Comparison of ENCODE assay signal across 19 cellular contexts in genomic region chr3:47571391-47572165, GRCh38. TPM values are rescaled to one million over a fixed set of nuclear protein-coding genes. Genes with fewer than 3 reads are reported as not detected.
DNase-seq lines count a peak whose midpoint lies in the region; ATAC-seq and TF ChIP-seq lines count a peak whose summit lies in the region.
"Had no signal": no experiment of that assay in that cellular context is flagged by ENCODE, and none has a peak within 500 bp of the region (broad histone marks: within the 10 kb centered on the region; RNA-seq: fewer than 3 reads in every experiment).

No MANE protein-coding gene starts in this region.

- H3K4me1 Mint-ChIP-seq in glutamatergic neuron (ENCODE audit: low read depth, unreplicated experiment): peaks cover 22% of the 10 kb centered on the region
- H3K4me1 Mint-ChIP-seq: activated CD4-positive, alpha-beta T cell treated with anti-CD3 and anti-CD28 coated beads for 36 hours; central memory CD8-positive, alpha-beta T cell had no signal

- H3K4me3 Mint-ChIP-seq in glutamatergic neuron (ENCODE audit: unreplicated experiment): no peak overlapping the region
- H3K4me3 Mint-ChIP-seq: activated CD4-positive, alpha-beta T cell treated with anti-CD3 and anti-CD28 coated beads for 36 hours; central memory CD8-positive, alpha-beta T cell; H9 had no signal

- no peaks in the 10 kb centered on the region for H3K4me1 ChIP-seq in foreskin keratinocyte
- H3K4me1 ChIP-seq: adrenal gland, gastrocnemius medialis had no signal

- H3K27me3 ChIP-seq in foreskin keratinocyte: peaks cover 43% of the 10 kb centered on the region
- H3K27me3 ChIP-seq: adrenal gland, gastrocnemius medialis, ovary had no signal

- peaks cover 6% of the 10 kb centered on the region for H3K9me3 Mint-ChIP-seq in glutamatergic neuron (ENCODE audit: unreplicated experiment)
- H3K9me3 Mint-ChIP-seq: central memory CD8-positive, alpha-beta T cell; H9 had no signal

- H3K36me3 Mint-ChIP-seq in glutamatergic neuron (ENCODE audit: unreplicated experiment): no peaks in the 10 kb centered on the region

- no peak for TF ChIP-seq CTCF in HFF-Myc (IDR thresholded peaks at IDR 0.05; ENCODE audit: low read depth, low read length, missing control alignments)
- no peak for TF ChIP-seq CTCF in glutamatergic neuron (IDR thresholded peaks at IDR 0.05; ENCODE audit: partially characterized antibody, unreplicated experiment)
- no peak for TF ChIP-seq CTCF in omental fat pad (IDR thresholded peaks at IDR 0.05)
- TF ChIP-seq CTCF in foreskin keratinocyte (conservative IDR thresholded peaks at IDR 0.05): no peak

- no peak overlapping the region for H3K27ac ChIP-seq in foreskin keratinocyte
- H3K27ac ChIP-seq: adrenal gland, gastrocnemius medialis, ovary had no signal

- ATAC-seq in omental fat pad (ENCODE audit: low FRiP score) (peak; percentile 10), HG03175 (IDR thresholded peaks at IDR 0.05; ENCODE audit: unreplicated experiment) (no peak), GM18502 (IDR thresholded peaks at IDR 0.05; ENCODE audit: poor library complexity, unreplicated experiment) (no peak), foreskin keratinocyte (no peak)
- ATAC-seq: activated CD4-positive, alpha-beta T cell treated with anti-CD3 and anti-CD28 coated beads for 36 hours; gastrocnemius medialis; left ventricle myocardium superior had no signal

- no peak overlapping the region for H3K4me3 ChIP-seq in HFF-Myc (replicated peaks; ENCODE audit: low read depth, low read length)
- H3K4me3 ChIP-seq: adrenal gland, gastrocnemius medialis, ovary had no signal

- peak overlapping the region; percentile 60 for H3K27ac Mint-ChIP-seq in glutamatergic neuron (ENCODE audit: unreplicated experiment)
- H3K27ac Mint-ChIP-seq: activated CD4-positive, alpha-beta T cell treated with anti-CD3 and anti-CD28 coated beads for 36 hours; H9 had no signal

- DNase-seq in HFF-Myc (ENCODE audit: extremely low read depth, low read depth) (peak; percentile 7), amygdala (lab: John Stamatoyannopoulos, UW) (peak in 39 of 56 donors; percentile 3 to 75 (median 32)), glutamatergic neuron (peak; percentile 69), omental fat pad (ENCODE audit: low spot score) (no peak), T1000 (lab: John Stamatoyannopoulos, UW) (no peak), foreskin keratinocyte (no peak)
- DNase-seq: activated CD4-positive, alpha-beta T cell treated with anti-CD3 and anti-CD28 coated beads for 36 hours; adrenal gland; gastrocnemius medialis; GDM1; H9; left ventricle myocardium superior; MV-4-11; NCI-H2081; ovary; stimulated activated CD4-positive, alpha-beta T cell treated with anti-CD3 and anti-CD28 coated beads, Interleukin-2, amount 100 ng/mL, for 48 hours had no signal

- peaks cover 2% of the 10 kb centered on the region for H3K27me3 Mint-ChIP-seq in glutamatergic neuron (ENCODE audit: unreplicated experiment)

RNA-seq across cellular contexts. Expression of gene CSPG5, which starts 7.1 kb away (rescaled TPM):
- total RNA-seq in glutamatergic neuron (ENCODE audit: unreplicated experiment): 0.76 TPM
- 1 to 10 TPM in 3 of 4 donors, under 1 TPM in 1; 0.47 to 4.7 (median 1.2) TPM for total RNA-seq in omental fat pad
- total RNA-seq in foreskin keratinocyte: 0.04 and 0.10 TPM in 2 replicates
- 0.07 and 0.10 TPM in 2 replicates for polyA plus RNA-seq in foreskin keratinocyte

RNA-seq across cellular contexts. Expression of gene ELP6, which starts 58.1 kb away (rescaled TPM):
- total RNA-seq in glutamatergic neuron (ENCODE audit: unreplicated experiment): 40.0 TPM
- 10 to 100 TPM; 14.8 to 31.2 (median 23.8) TPM for total RNA-seq in omental fat pad
- 39.8 and 43.7 TPM in 2 replicates for total RNA-seq in foreskin keratinocyte
- polyA plus RNA-seq in foreskin keratinocyte: 52.3 and 55.5 TPM in 2 replicates

Comparison
In these comparisons a context has a peak if more than half of its experiments do, and no peak if none do; other contexts are left out.
1. DNase-seq: peak in HFF-Myc (single experiment), amygdala (39 of 56) and glutamatergic neuron (single experiment); none in omental fat pad (single experiment), T1000 (single experiment) and foreskin keratinocyte (0 of 2).